1 cellular context compared by ENCODE assay signal in genomic region chr11:115452245-115452644, GRCh38.
TF ChIP-seq lines count a peak whose summit lies in the region.

No MANE protein-coding gene starts in this region.

TF ChIP-seq in HEK293, 187 proteins besides CTCF, POLR2A, EP300 and RAD21 (continued from another document and continues in another):
- TF ChIP-seq ZNF488 (tag by site-specific recombination; IDR thresholded peaks at IDR 0.05) (peak; percentile 90; the same call in 1 of the 2 replicates), ZNF513 (tag by site-specific recombination; IDR thresholded peaks at IDR 0.05) (0 out of 2 replicates have a peak, but pooled peaks have one; percentile 8), MYNN (tag by site-specific recombination; IDR thresholded peaks at IDR 0.05; ENCODE audit: borderline replicate concordance) (no peak), SP2 (tag by site-specific recombination; IDR thresholded peaks at IDR 0.05) (0 out of 2 replicates have a peak, but pooled peaks have one; percentile 10), MZF1 (tag by site-specific recombination; IDR thresholded peaks at IDR 0.05; ENCODE audit: borderline replicate concordance) (no peak), ZNF2 (tag by site-specific recombination; IDR thresholded peaks at IDR 0.05) (peak; percentile 66; the same call in 1 of the 2 replicates), OSR2 (tag by site-specific recombination; IDR thresholded peaks at IDR 0.05) (peak; percentile 98), HOXD13 (CRISPR knock-in tag; IDR thresholded peaks at IDR 0.05; ENCODE audit: borderline replicate concordance) (0 out of 2 replicates have a peak, but pooled peaks have one; percentile 25), KLF8 (tag by site-specific recombination; IDR thresholded peaks at IDR 0.05) (peak; percentile 78), SETDB1 (IDR thresholded peaks at IDR 0.05; ENCODE audit: insufficient read length, low read length) (no peak), ZNF830 (tag by site-specific recombination; IDR thresholded peaks at IDR 0.05; ENCODE audit: low read depth) (no peak), GLI4 (tag by site-specific recombination; IDR thresholded peaks at IDR 0.05) (no peak), ZNF394 (tag by site-specific recombination; IDR thresholded peaks at IDR 0.05; ENCODE audit: borderline replicate concordance) (peak; percentile 77), TRIM28 (IDR thresholded peaks at IDR 0.05; ENCODE audit: borderline replicate concordance, low read length) (peak; percentile 51; the same call in 1 of the 2 replicates), ZNF747 (tag by site-specific recombination; IDR thresholded peaks at IDR 0.05) (no peak), GLIS1 (tag by site-specific recombination; IDR thresholded peaks at IDR 0.05) (peak; percentile 48), ZNF707 (tag by site-specific recombination; IDR thresholded peaks at IDR 0.05) (no peak), MEIS1 (CRISPR knock-in tag; IDR thresholded peaks at IDR 0.05; ENCODE audit: borderline replicate concordance) (no peak; the same call in 1 of the 2 replicates), GLI2 (tag by site-specific recombination; IDR thresholded peaks at IDR 0.05; ENCODE audit: borderline replicate concordance, low read depth) (peak; percentile 92), ZNF174 (tag by site-specific recombination; IDR thresholded peaks at IDR 0.05) (no peak), ZNF404 (tag by site-specific recombination; IDR thresholded peaks at IDR 0.05) (no peak), ZNF366 (tag by site-specific recombination; conservative IDR thresholded peaks at IDR 0.05) (peak; percentile 81), BCL11A (tag by site-specific recombination; IDR thresholded peaks at IDR 0.05; ENCODE audit: low read depth) (no peak), ZEB2 (tag by site-specific recombination; IDR thresholded peaks at IDR 0.05) (peak; percentile 93), ZNF18 (tag by site-specific recombination; IDR thresholded peaks at IDR 0.05) (peak; percentile 86), ZNF24 (tag by site-specific recombination; IDR thresholded peaks at IDR 0.05) (peak; percentile 87), ZNF561 (tag by site-specific recombination; IDR thresholded peaks at IDR 0.05; ENCODE audit: borderline replicate concordance) (no peak), ZNF518A (tag by site-specific recombination; conservative IDR thresholded peaks at IDR 0.05; ENCODE audit: low read depth) (0 out of 2 replicates have a peak, but pooled peaks have one; percentile 38), KLF16 (tag by site-specific recombination; IDR thresholded peaks at IDR 0.05) (0 out of 2 replicates have a peak, but pooled peaks have one; percentile 27), ZNF335 (tag by site-specific recombination; conservative IDR thresholded peaks at IDR 0.05) (no peak), ZNF548 (tag by site-specific recombination; IDR thresholded peaks at IDR 0.05) (no peak), ZNF544 (tag by site-specific recombination; IDR thresholded peaks at IDR 0.05) (no peak), ZNF768 (tag by site-specific recombination; IDR thresholded peaks at IDR 0.05) (no peak), ZNF23 (tag by site-specific recombination; IDR thresholded peaks at IDR 0.05; ENCODE audit: borderline replicate concordance) (no peak), SP7 (tag by site-specific recombination; IDR thresholded peaks at IDR 0.05) (peak; percentile 71), ZNF473 (tag by site-specific recombination; IDR thresholded peaks at IDR 0.05) (no peak), YY2 (tag by site-specific recombination; IDR thresholded peaks at IDR 0.05) (peak; percentile 39; the same call in 1 of the 2 replicates), PATZ1 (tag by site-specific recombination; IDR thresholded peaks at IDR 0.05) (peak; percentile 48; the same call in 1 of the 2 replicates), ZFP41 (tag by site-specific recombination; IDR thresholded peaks at IDR 0.05; ENCODE audit: borderline replicate concordance) (no peak), INSM2 (tag by site-specific recombination; IDR thresholded peaks at IDR 0.05) (peak; percentile 80), KLF17 (tag by site-specific recombination; IDR thresholded peaks at IDR 0.05) (no peak), ZNF501 (tag by site-specific recombination; IDR thresholded peaks at IDR 0.05) (peak; percentile 46; the same call in 1 of the 2 replicates), BCL11B (tag by site-specific recombination; IDR thresholded peaks at IDR 0.05; ENCODE audit: low read depth) (no peak), ZNF791 (tag by site-specific recombination; IDR thresholded peaks at IDR 0.05) (no peak), RBAK (tag by site-specific recombination; IDR thresholded peaks at IDR 0.05) (no peak), ZSCAN16 (tag by site-specific recombination; IDR thresholded peaks at IDR 0.05) (no peak), ZNF654 (tag by site-specific recombination; IDR thresholded peaks at IDR 0.05; ENCODE audit: low read depth) (no peak), ZSCAN4 (tag by site-specific recombination; IDR thresholded peaks at IDR 0.05) (no peak), BCL6B (tag by site-specific recombination; IDR thresholded peaks at IDR 0.05) (peak; percentile 83), ZBTB1 (tag by site-specific recombination; IDR thresholded peaks at IDR 0.05) (no peak), ZNF274 (IDR thresholded peaks at IDR 0.05; ENCODE audit: low read length) (no peak), ZNF274 (tag by site-specific recombination; IDR thresholded peaks at IDR 0.05; ENCODE audit: borderline replicate concordance) (no peak), ZNF324 (tag by site-specific recombination; IDR thresholded peaks at IDR 0.05) (no peak), ZNF48 (tag by site-specific recombination; IDR thresholded peaks at IDR 0.05) (no peak), ZNF843 (tag by site-specific recombination; IDR thresholded peaks at IDR 0.05) (peak; percentile 95)
